Comparison of ENCODE assay signal across 8 cellular contexts in the genomic region with DNA sequence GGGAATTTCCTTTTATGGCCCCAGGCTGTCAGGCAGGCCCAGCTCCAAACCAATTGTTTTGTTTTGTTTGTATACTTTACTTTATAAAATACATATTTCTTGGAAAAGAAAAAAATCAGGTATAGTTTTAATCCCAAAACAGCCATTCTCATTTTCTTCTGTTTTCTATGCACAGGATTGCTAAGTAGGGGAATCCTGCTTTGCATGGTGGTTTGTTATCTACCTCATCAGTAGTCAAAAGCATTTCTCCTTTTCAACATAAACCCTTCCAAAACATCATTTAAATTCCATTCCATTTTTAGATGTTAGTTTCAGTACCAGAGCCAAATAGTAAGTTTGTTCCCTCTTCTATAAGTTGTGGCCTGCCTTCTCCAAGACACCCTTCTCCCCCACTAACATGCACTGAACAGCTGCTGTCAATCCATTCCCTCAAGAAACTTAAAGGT.
DNase-seq lines count a peak whose midpoint lies in the region; FAIRE-seq and TF ChIP-seq lines count a peak whose summit lies in the region.

No MANE protein-coding gene starts in this region.

- no peaks in the 10 kb centered on the region for H4K20me1 ChIP-seq in KMS-11 (ENCODE audit: insufficient read depth)

- H3K4me3 ChIP-seq in KMS-11 (IDR thresholded peaks at IDR 0.05; ENCODE audit: insufficient read depth, low read depth, low read length) (no peak overlapping the region), astrocyte of the cerebellum (ENCODE audit: low read depth, low read length) (no peak overlapping the region), muscle layer of duodenum (ENCODE audit: low read depth in 1 of 2, low read length in 2 of 2) (peak overlapping the region; percentile 24 to 26)

- H3K4me2 ChIP-seq in KMS-11 = peak overlapping the region; percentile 96

- peak overlapping the region; percentile 72 for H3K27ac ChIP-seq in 22Rv1
- H3K27ac ChIP-seq in KMS-11 = peak overlapping the region; percentile 48
- peak overlapping the region; percentile 98 for H3K27ac ChIP-seq in muscle layer of duodenum (ENCODE audit: low read length)

- peaks cover 48% of the 10 kb centered on the region for H3K79me2 ChIP-seq in KMS-11 (ENCODE audit: insufficient read depth, low read depth)

- no peak for FAIRE-seq in urothelium cell line (lab: Jason Lieb, UNC)

- TF ChIP-seq CTCF in 22Rv1 (IDR thresholded peaks at IDR 0.05) = no peak
- no peak for TF ChIP-seq CTCF in KMS-11 (conservative IDR thresholded peaks at IDR 0.05; ENCODE audit: low read depth, low read length)
- TF ChIP-seq CTCF in astrocyte of the cerebellum (IDR thresholded peaks at IDR 0.05; ENCODE audit: low read depth, low read length, missing control alignments) = no peak

- peak; percentile 15 for DNase-seq in astrocyte of the cerebellum (ENCODE audit: low read depth)
- no peak for DNase-seq in central memory CD4-positive, alpha-beta T cell
- DNase-seq in urothelium cell line (ENCODE audit: low spot score) = no peak
- no peak for DNase-seq in activated gamma-delta T cell treated with Interleukin-2 at 50 U/mL for 16 hours
- no peak for DNase-seq in DMS53 (lab: John Stamatoyannopoulos, UW)

- no peaks in the 10 kb centered on the region for H3K27me3 ChIP-seq in KMS-11 (ENCODE audit: insufficient read depth, low read depth)
- H3K27me3 ChIP-seq in muscle layer of duodenum (ENCODE audit: low read depth, low read length) = no peaks in the 10 kb centered on the region

- H3K36me3 ChIP-seq in KMS-11 (ENCODE audit: insufficient read depth) (no peaks in the 10 kb centered on the region), muscle layer of duodenum (ENCODE audit: control insufficient read depth in 1 of 2, insufficient read depth in 2 of 2, low read length in 2 of 2) (peaks cover 36 to 38% of the 10 kb centered on the region in 2 donors)

- peaks cover 56% of the 10 kb centered on the region for H3K4me1 ChIP-seq in KMS-11 (ENCODE audit: low read depth, poor library complexity, severe bottlenecking)
- peaks cover 37 to 73% of the 10 kb centered on the region in 2 donors for H3K4me1 ChIP-seq in muscle layer of duodenum (ENCODE audit: control insufficient read depth in 1 of 2, insufficient read depth in 2 of 2, low read length in 2 of 2)

- H3K9me3 ChIP-seq in muscle layer of duodenum (ENCODE audit: control insufficient read depth in 1 of 2, low read length in 2 of 2) = no peaks in the 10 kb centered on the region

- no peak overlapping the region for H3K9ac ChIP-seq in KMS-11

- in situ Hi-C loops in astrocyte of the cerebellum (cut with HindIII; ENCODE audit: low sequenced_read_pairs) = no loop called here

- H2AFZ ChIP-seq in KMS-11 (ENCODE audit: low read depth) = no peak overlapping the region

Comparison
In these comparisons a context has a peak if more than half of its experiments do, and no peak if none do; other contexts are left out.
1. H3K27ac ChIP-seq: peak in every context shown above with its lines; median percentile 98 in muscle layer of duodenum; 72 in 22Rv1; 48 in KMS-11.
2. H3K4me3 ChIP-seq: peak in muscle layer of duodenum (2 of 2); none in KMS-11 (single experiment) and astrocyte of the cerebellum (single experiment).